Comparison of ENCODE assay signal across 27 cellular contexts in the genomic region with DNA sequence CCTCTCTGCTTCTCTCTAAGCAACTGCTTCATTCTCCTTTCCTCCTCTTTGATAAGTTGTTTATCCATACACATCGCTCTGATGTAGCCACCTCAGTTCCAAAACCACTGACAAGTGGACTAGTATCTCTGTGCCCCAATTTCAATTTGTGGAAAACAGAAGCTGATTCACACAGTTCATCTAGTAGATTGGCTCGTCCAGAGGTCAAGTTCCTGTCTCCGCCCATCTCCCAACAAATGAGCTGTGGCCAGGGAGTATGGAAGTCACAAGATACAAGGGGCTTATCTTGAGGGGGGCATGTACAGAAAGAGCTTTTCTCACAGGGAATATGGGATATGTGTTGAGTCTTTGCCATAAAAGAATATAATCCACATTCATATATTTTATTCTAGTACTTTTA.
"Had no signal": no experiment of that assay in that cellular context is flagged by ENCODE, and none has a peak within 500 bp of the region (broad histone marks: within the 10 kb centered on the region; RNA-seq: fewer than 3 reads in every experiment).

No MANE protein-coding gene starts in this region.

- H3K36me3 ChIP-seq: colonic mucosa, esophagus squamous epithelium, gastrocnemius medialis, heart right ventricle, left lung, lower lobe of right lung had no signal

- H3K27ac ChIP-seq: colonic mucosa, epithelial cell of prostate, esophagus squamous epithelium, gastrocnemius medialis, heart right ventricle, left lung, lower lobe of right lung had no signal

- H3K27me3 Mint-ChIP-seq: effector memory CD8-positive, alpha-beta T cell had no signal

- H3K9me3 ChIP-seq: colonic mucosa, esophagus squamous epithelium, gastrocnemius medialis, heart right ventricle, left lung, lower lobe of right lung had no signal

- FAIRE-seq: endometrium, islet of Langerhans, keratinocyte had no signal

- H3K4me1 ChIP-seq: colonic mucosa, esophagus squamous epithelium, left lung, lower lobe of right lung had no signal

- DNase-seq: colonic mucosa; cortex of kidney; effector CD8-positive, alpha-beta T cell; effector memory CD8-positive, alpha-beta T cell; endodermal cell; erythroblast; esophagus squamous epithelium; foreskin fibroblast; foreskin melanocyte; gastrocnemius medialis; glutamatergic neuron; head of caudate nucleus; heart right ventricle; hippocampal formation; left cardiac atrium; left lung; left ventricle myocardium superior; lower lobe of right lung; mesenchymal stem cell; naive thymus-derived CD4-positive, alpha-beta T cell had no signal

- H3K4me3 ChIP-seq: colonic mucosa, esophagus squamous epithelium, gastrocnemius medialis, heart right ventricle, left lung, lower lobe of right lung had no signal

- H3K4me1 Mint-ChIP-seq: mesothelial cell of epicardium; naive thymus-derived CD4-positive, alpha-beta T cell had no signal

- H3K4me3 Mint-ChIP-seq: dendritic cell treated with granulocyte-macrophage colony-stimulating factor and Interleukin-4, amounts not matched to agents 40 ng/mL and 50 ng/mL, for 4 days; effector memory CD8-positive, alpha-beta T cell; endodermal cell; mesothelial cell of epicardium; naive thymus-derived CD4-positive, alpha-beta T cell had no signal

- H3K27me3 ChIP-seq: colonic mucosa, esophagus squamous epithelium, gastrocnemius medialis, heart right ventricle, left lung had no signal

- H3K36me3 Mint-ChIP-seq: mesothelial cell of epicardium had no signal

- H3K9me3 Mint-ChIP-seq: dendritic cell treated with granulocyte-macrophage colony-stimulating factor and Interleukin-4, amounts not matched to agents 40 ng/mL and 50 ng/mL, for 4 days; effector memory CD8-positive, alpha-beta T cell; naive thymus-derived CD4-positive, alpha-beta T cell had no signal

- H3K27ac Mint-ChIP-seq: dendritic cell treated with granulocyte-macrophage colony-stimulating factor and Interleukin-4, amounts not matched to agents 40 ng/mL and 50 ng/mL, for 4 days; effector memory CD8-positive, alpha-beta T cell; endodermal cell; mesothelial cell of epicardium; naive thymus-derived CD4-positive, alpha-beta T cell had no signal

- ATAC-seq: effector memory CD8-positive, alpha-beta T cell; esophagus mucosa; gastrocnemius medialis; heart right ventricle; left cardiac atrium; left lung; left ventricle myocardium superior; lower lobe of right lung; naive thymus-derived CD4-positive, alpha-beta T cell had no signal
